Comparison of ENCODE assay signal across 30 cellular contexts in the genomic region with DNA sequence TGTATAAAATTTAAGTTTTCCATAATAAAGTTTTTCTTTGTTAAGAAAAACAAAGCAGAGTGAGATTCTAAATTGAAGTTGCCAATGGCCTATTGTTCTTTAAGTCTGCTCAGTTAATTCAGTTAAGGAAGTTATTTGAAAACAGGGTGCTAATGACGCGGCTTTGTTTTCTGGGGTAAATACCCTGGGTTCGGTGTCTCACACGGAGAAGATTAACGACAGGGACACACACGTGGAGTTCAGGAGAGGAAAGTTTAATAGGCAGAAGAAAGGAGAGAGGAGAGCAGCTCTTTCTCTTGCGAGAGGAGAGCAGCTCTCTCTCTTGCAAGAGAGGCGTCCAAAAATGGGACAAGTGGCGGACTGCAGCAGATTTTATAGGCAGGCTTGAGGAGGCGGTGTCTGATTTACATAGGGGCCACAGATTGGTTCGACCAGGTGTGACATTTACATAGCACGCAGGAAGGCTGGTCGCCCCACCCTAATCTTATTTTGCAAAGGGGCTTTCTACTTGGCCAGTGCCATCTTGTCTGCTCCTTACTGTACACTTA. TPM values are rescaled to one million over a fixed set of nuclear protein-coding genes. Genes with fewer than 3 reads are reported as not detected.
DNase-seq lines count a peak whose midpoint lies in the region; ATAC-seq and TF ChIP-seq lines count a peak whose summit lies in the region.
"Had no signal": no experiment of that assay in that cellular context is flagged by ENCODE, and none has a peak within 500 bp of the region (broad histone marks: within the 10 kb centered on the region; RNA-seq: fewer than 3 reads in every experiment).

No MANE protein-coding gene starts in this region.

- no peaks in the 10 kb centered on the region for H3K36me3 ChIP-seq in left ventricle myocardium inferior
- H3K36me3 ChIP-seq: BLaER1, esophagus squamous epithelium, pancreas, right atrium auricular region, transverse colon had no signal

- TF ChIP-seq CTCF in left ventricle myocardium inferior (IDR thresholded peaks at IDR 0.05; ENCODE audit: borderline replicate concordance) (no peak), WTC11 (IDR thresholded peaks at IDR 0.05) (no peak)

- H3K9me3 ChIP-seq in left ventricle myocardium inferior (replicated peaks), result no peaks in the 10 kb centered on the region
- H3K9me3 ChIP-seq: BLaER1, esophagus squamous epithelium, pancreas, right atrium auricular region, transverse colon had no signal

- no peak overlapping the region for H3K4me3 ChIP-seq in left ventricle myocardium inferior
- H3K4me3 ChIP-seq: BLaER1, esophagus squamous epithelium, pancreas, right atrium auricular region, smooth muscle cell, transverse colon had no signal

- POLR2A ChIA-PET in WTC11 (lab: Charles Lee), result no interaction called here

- H3K36me3 Mint-ChIP-seq in WTC11, result no peaks in the 10 kb centered on the region
- peaks cover 22 to 24% of the 10 kb centered on the region in 2 donors for H3K36me3 Mint-ChIP-seq in naive B cell

- H3K4me3 Mint-ChIP-seq in WTC11, result no peak overlapping the region
- H3K4me3 Mint-ChIP-seq in naive B cell, result no peak overlapping the region
- H3K4me3 Mint-ChIP-seq: activated naive CD8-positive, alpha-beta T cell treated with anti-CD3 and anti-CD28 coated beads for 36 hours; central memory CD8-positive, alpha-beta T cell; dendritic cell treated with granulocyte-macrophage colony-stimulating factor and Interleukin-4, amounts not matched to agents 40 ng/mL and 50 ng/mL, for 4 days had no signal

- CTCF ChIA-PET in WTC11 (lab: Charles Lee), result no interaction called here

- peak overlapping the region; percentile 23 for H3K27ac ChIP-seq in left ventricle myocardium inferior (replicated peaks)
- H3K27ac ChIP-seq: BLaER1, esophagus squamous epithelium, pancreas, right atrium auricular region, transverse colon, VCaP had no signal

- intact Hi-C loops in left ventricle myocardium inferior (cut with micrococcal nuclease) (no loop called here), Right ventricle myocardium inferior (cut with DNase I) (no loop called here)

- DNase-seq in left ventricle myocardium inferior (no peak), Right ventricle myocardium inferior (ENCODE audit: missing footprints) (no peak), WTC11 (ENCODE audit: low spot score) (no peak), naive B cell (no peak)
- no peak for DNase-seq in stimulated activated CD8-positive, alpha-beta memory T cell treated with anti-CD3 and anti-CD28 coated beads, Interleukin-4, amount 100 ng/mL, for 48 hours
- DNase-seq: activated naive CD8-positive, alpha-beta T cell treated with anti-CD3 and anti-CD28 coated beads for 36 hours; DMS79; esophagus squamous epithelium; foreskin melanocyte; left ventricle myocardium superior; NCI-H1092; NCI-H187; NCI-H2171; NCI-H510A treated with DMSO at 0.1 percent for 48 hours; NK-92 treated with Interleukin-12 subunit alpha and Interleukin-12 subunit beta, amount 100 ng/mL, for 24 hours; pancreas; PC-3; stimulated activated CD4-positive, alpha-beta T cell treated with anti-CD3 and anti-CD28 coated beads, Interleukin-1b, Interleukin-23, amount 100 ng/mL, for 48 hours; transverse colon had no signal

- no peaks in the 10 kb centered on the region for H3K27me3 ChIP-seq in left ventricle myocardium inferior (ENCODE audit: low read depth)
- H3K27me3 ChIP-seq: esophagus squamous epithelium, pancreas, right atrium auricular region, transverse colon had no signal

- H3K9me3 Mint-ChIP-seq in WTC11 (no peaks in the 10 kb centered on the region), naive B cell (no peaks in the 10 kb centered on the region)
- H3K9me3 Mint-ChIP-seq: activated naive CD8-positive, alpha-beta T cell treated with anti-CD3 and anti-CD28 coated beads for 36 hours; activated T-helper 2 cell treated with anti-CD3 and anti-CD28 coated beads, Interferon-gamma antibody, Interleukin-2, Interleukin-4, amounts not matched to agents 10 μg/mL and 5 μg/mL and 100 μg/mL, durations not matched to agents 14 hours and 24 hours and 36 hours; central memory CD8-positive, alpha-beta T cell; dendritic cell treated with granulocyte-macrophage colony-stimulating factor and Interleukin-4, amounts not matched to agents 40 ng/mL and 50 ng/mL, for 4 days had no signal

- peaks cover 61% of the 10 kb centered on the region for H3K4me1 Mint-ChIP-seq in WTC11
- H3K4me1 Mint-ChIP-seq in naive B cell, result peaks cover 43 to 53% (median 46%) of the 10 kb centered on the region in 3 donors

- H3K27me3 Mint-ChIP-seq in WTC11 (ENCODE audit: low read depth), result no peaks in the 10 kb centered on the region
- no peaks in the 10 kb centered on the region for H3K27me3 Mint-ChIP-seq in naive B cell
- H3K27me3 Mint-ChIP-seq: activated naive CD8-positive, alpha-beta T cell treated with anti-CD3 and anti-CD28 coated beads for 36 hours; central memory CD8-positive, alpha-beta T cell; dendritic cell treated with granulocyte-macrophage colony-stimulating factor and Interleukin-4, amounts not matched to agents 40 ng/mL and 50 ng/mL, for 4 days had no signal

- H3K27ac Mint-ChIP-seq in WTC11 (peak overlapping the region; percentile 66; the same call in 1 of the 2 replicates), naive B cell (peak overlapping the region in 4 of 6 donors; percentile 17 to 98 (median 37))
- H3K27ac Mint-ChIP-seq: activated T-helper 2 cell treated with anti-CD3 and anti-CD28 coated beads, Interferon-gamma antibody, Interleukin-2, Interleukin-4, amounts not matched to agents 10 μg/mL and 5 μg/mL and 100 μg/mL, durations not matched to agents 14 hours and 24 hours and 36 hours had no signal

- H3K4me1 ChIP-seq in left ventricle myocardium inferior, result peaks cover 20% of the 10 kb centered on the region

- ATAC-seq in Right ventricle myocardium inferior (no peak), WTC11 (no peak), naive B cell (ENCODE audit: low read depth in 2 of 2) (no peak), HG02973 (IDR thresholded peaks at IDR 0.05; ENCODE audit: unreplicated experiment) (no peak), HG03097 (IDR thresholded peaks at IDR 0.05; ENCODE audit: low FRiP score, unreplicated experiment) (no peak), GM19395 (IDR thresholded peaks at IDR 0.05; ENCODE audit: unreplicated experiment) (no peak)
- ATAC-seq: left ventricle myocardium superior, pancreas, PC-3, SK-N-SH treated with all-trans-retinoic acid at 6 μM for 48 hours had no signal

TF ChIP-seq in WTC11, 78 proteins besides CTCF, POLR2A, EP300 and RAD21 (continues in another document):
- TF ChIP-seq, protein P1, sequence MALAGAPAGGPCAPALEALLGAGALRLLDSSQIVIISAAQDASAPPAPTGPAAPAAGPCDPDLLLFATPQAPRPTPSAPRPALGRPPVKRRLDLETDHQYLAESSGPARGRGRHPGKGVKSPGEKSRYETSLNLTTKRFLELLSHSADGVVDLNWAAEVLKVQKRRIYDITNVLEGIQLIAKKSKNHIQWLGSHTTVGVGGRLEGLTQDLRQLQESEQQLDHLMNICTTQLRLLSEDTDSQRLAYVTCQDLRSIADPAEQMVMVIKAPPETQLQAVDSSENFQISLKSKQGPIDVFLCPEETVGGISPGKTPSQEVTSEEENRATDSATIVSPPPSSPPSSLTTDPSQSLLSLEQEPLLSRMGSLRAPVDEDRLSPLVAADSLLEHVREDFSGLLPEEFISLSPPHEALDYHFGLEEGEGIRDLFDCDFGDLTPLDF (CRISPR knock-in tag; IDR thresholded peaks at IDR 0.05), result no peak
- no peak for TF ChIP-seq ZNF219 (CRISPR knock-in tag; IDR thresholded peaks at IDR 0.05; ENCODE audit: borderline replicate concordance)
- TF ChIP-seq CREM (CRISPR knock-in tag; IDR thresholded peaks at IDR 0.05), result no peak
- TF ChIP-seq NR1H2 (CRISPR knock-in tag; IDR thresholded peaks at IDR 0.05), result no peak
- TF ChIP-seq CBFB (CRISPR knock-in tag; IDR thresholded peaks at IDR 0.05; ENCODE audit: low read depth), result no peak
- TF ChIP-seq, protein P2, sequence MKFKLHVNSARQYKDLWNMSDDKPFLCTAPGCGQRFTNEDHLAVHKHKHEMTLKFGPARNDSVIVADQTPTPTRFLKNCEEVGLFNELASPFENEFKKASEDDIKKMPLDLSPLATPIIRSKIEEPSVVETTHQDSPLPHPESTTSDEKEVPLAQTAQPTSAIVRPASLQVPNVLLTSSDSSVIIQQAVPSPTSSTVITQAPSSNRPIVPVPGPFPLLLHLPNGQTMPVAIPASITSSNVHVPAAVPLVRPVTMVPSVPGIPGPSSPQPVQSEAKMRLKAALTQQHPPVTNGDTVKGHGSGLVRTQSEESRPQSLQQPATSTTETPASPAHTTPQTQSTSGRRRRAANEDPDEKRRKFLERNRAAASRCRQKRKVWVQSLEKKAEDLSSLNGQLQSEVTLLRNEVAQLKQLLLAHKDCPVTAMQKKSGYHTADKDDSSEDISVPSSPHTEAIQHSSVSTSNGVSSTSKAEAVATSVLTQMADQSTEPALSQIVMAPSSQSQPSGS (CRISPR knock-in tag; IDR thresholded peaks at IDR 0.05; ENCODE audit: borderline replicate concordance, low read depth), result no peak
- TF ChIP-seq NFE2L1 (CRISPR knock-in tag; IDR thresholded peaks at IDR 0.05), result no peak
- TF ChIP-seq, protein P3, sequence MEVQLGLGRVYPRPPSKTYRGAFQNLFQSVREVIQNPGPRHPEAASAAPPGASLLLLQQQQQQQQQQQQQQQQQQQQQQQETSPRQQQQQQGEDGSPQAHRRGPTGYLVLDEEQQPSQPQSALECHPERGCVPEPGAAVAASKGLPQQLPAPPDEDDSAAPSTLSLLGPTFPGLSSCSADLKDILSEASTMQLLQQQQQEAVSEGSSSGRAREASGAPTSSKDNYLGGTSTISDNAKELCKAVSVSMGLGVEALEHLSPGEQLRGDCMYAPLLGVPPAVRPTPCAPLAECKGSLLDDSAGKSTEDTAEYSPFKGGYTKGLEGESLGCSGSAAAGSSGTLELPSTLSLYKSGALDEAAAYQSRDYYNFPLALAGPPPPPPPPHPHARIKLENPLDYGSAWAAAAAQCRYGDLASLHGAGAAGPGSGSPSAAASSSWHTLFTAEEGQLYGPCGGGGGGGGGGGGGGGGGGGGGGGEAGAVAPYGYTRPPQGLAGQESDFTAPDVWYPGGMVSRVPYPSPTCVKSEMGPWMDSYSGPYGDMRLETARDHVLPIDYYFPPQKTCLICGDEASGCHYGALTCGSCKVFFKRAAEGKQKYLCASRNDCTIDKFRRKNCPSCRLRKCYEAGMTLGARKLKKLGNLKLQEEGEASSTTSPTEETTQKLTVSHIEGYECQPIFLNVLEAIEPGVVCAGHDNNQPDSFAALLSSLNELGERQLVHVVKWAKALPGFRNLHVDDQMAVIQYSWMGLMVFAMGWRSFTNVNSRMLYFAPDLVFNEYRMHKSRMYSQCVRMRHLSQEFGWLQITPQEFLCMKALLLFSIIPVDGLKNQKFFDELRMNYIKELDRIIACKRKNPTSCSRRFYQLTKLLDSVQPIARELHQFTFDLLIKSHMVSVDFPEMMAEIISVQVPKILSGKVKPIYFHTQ (CRISPR knock-in tag; IDR thresholded peaks at IDR 0.05), result no peak

RNA-seq across cellular contexts. Expression of a gene that starts 9.6 kb away (rescaled TPM):
- total RNA-seq in left ventricle myocardium inferior, result 3.2 TPM
- 2.4 TPM for total RNA-seq in Right ventricle myocardium inferior
- 7.3 to 9.0 TPM (median 7.9 TPM) in 3 replicates for total RNA-seq in WTC11 (2021)
- polyA plus RNA-seq in naive B cell (ENCODE audit: low read depth in 6 of 6), result 10 to 100 TPM; 37.4 to 76.1 (median 56.0) TPM

RNA-seq across cellular contexts. Expression of a gene that starts 42.6 kb away (rescaled TPM):
- total RNA-seq in left ventricle myocardium inferior, result 7.8 TPM
- total RNA-seq in Right ventricle myocardium inferior, result 6.8 TPM
- 7.0 to 8.9 TPM (median 8.6 TPM) in 3 replicates for total RNA-seq in WTC11 (2021)
- polyA plus RNA-seq in naive B cell (ENCODE audit: low read depth in 6 of 6), result 10 to 100 TPM; 15.8 to 39.2 (median 21.7) TPM
